Comparison of ENCODE assay signal across 1 cellular context in genomic region chr1:19665456-19666138, GRCh38.
TF ChIP-seq lines count a peak whose summit lies in the region.

No MANE protein-coding gene starts in this region.

TF ChIP-seq in SK-N-SH, 30 proteins besides CTCF, POLR2A, EP300 and RAD21 (continued from another document):
- TF ChIP-seq USF2 (IDR thresholded peaks at IDR 0.05; ENCODE audit: borderline replicate concordance, low read depth, low read length) (no peak), TEAD4 (IDR thresholded peaks at IDR 0.05; ENCODE audit: borderline replicate concordance, insufficient read depth) (no peak), ZBTB33 (IDR thresholded peaks at IDR 0.05; ENCODE audit: borderline replicate concordance, low read depth) (no peak), ELF1 (IDR thresholded peaks at IDR 0.05) (no peak), TCF12 (IDR thresholded peaks at IDR 0.05) (no peak)
